ENCODE assay signal across 9 cellular contexts in genomic region chr7:89623018-89623672, GRCh38.
DNase-seq lines count a peak whose midpoint lies in the region; ATAC-seq and TF ChIP-seq lines count a peak whose summit lies in the region.
"Had no signal": no experiment of that assay in that cellular context is flagged by ENCODE, and none has a peak within 500 bp of the region (broad histone marks: within the 10 kb centered on the region; RNA-seq: fewer than 3 reads in every experiment).

No MANE protein-coding gene starts in this region.

- H3K4me3 ChIP-seq in NB4 (ENCODE audit: low read depth, low read length): no peak overlapping the region

- peaks cover 18 to 31% (median 26%) of the 10 kb centered on the region in 3 donors for H3K4me1 Mint-ChIP-seq in T-cell

- H3K36me3 Mint-ChIP-seq in T-cell: no peaks in the 10 kb centered on the region
- H3K36me3 Mint-ChIP-seq: natural killer cell treated with Interleukin-12 subunit alpha and Interleukin-12 subunit beta and Interleukin-15 and Interleukin-18, amount 100 ng/mL, for 72 hours had no signal

- ATAC-seq in HG02798 (IDR thresholded peaks at IDR 0.05; ENCODE audit: poor library complexity, unreplicated experiment) (peak; percentile 94), T-cell (replicated peaks in 1 of 4) (peak; percentile 42 to 75 (median 71))

- TF ChIP-seq CTCF in GM13977 (IDR thresholded peaks at IDR 0.05; ENCODE audit: extremely low read depth, insufficient read depth, missing control alignments): peak; percentile 85
- TF ChIP-seq CTCF in NB4 (IDR thresholded peaks at IDR 0.05; ENCODE audit: low read depth, low read length): peak; percentile 84

- POLR2A ChIA-PET in T-cell (lab: Charles Lee): no interaction called here

- DNase-seq in AML-193 (lab: John Stamatoyannopoulos, UW) (peak; percentile 19 to 30), GM13977 (ENCODE audit: low spot score) (peak; percentile 23), NB4 (ENCODE audit: low read depth) (peak; percentile 61), T-cell (peak in 7 of 34 experiments; percentile 1 to 22 (median 7)), glomerular endothelial cell (ENCODE audit: extremely low read depth, low read depth, low spot score) (peak; percentile 0), retina (peak; percentile 62), ureter (ENCODE audit: low spot score) (no peak)

- peak overlapping the region in 1 of 3 donors; percentile 38 for H3K4me3 Mint-ChIP-seq in T-cell
- H3K4me3 Mint-ChIP-seq: natural killer cell treated with Interleukin-12 subunit alpha and Interleukin-12 subunit beta and Interleukin-15 and Interleukin-18, amount 100 ng/mL, for 72 hours had no signal

- no peak for TF ChIP-seq POLR2A in NB4 (IDR thresholded peaks at IDR 0.05; ENCODE audit: extremely low read depth, insufficient read length)

- H3K27ac Mint-ChIP-seq in T-cell: no peak overlapping the region
- H3K27ac Mint-ChIP-seq: natural killer cell treated with Interleukin-12 subunit alpha and Interleukin-12 subunit beta and Interleukin-15 and Interleukin-18, amount 100 ng/mL, for 72 hours had no signal

- peaks cover 0 to 1% of the 10 kb centered on the region in 2 donors for H3K27me3 Mint-ChIP-seq in T-cell
- H3K27me3 Mint-ChIP-seq: natural killer cell treated with Interleukin-12 subunit alpha and Interleukin-12 subunit beta and Interleukin-15 and Interleukin-18, amount 100 ng/mL, for 72 hours had no signal

- peaks cover 0 to 5% (median 0%) of the 10 kb centered on the region in 3 donors for H3K9me3 Mint-ChIP-seq in T-cell

- CTCF ChIA-PET in T-cell (lab: Charles Lee): interaction anchor here (0.5 to 1.9 kb wide), 21 partner anchors 9 to 1273 kb away, joined by 3 to 16 read pairs (median 4); no protein-coding TSS in a partner anchor

- in situ Hi-C loops in GM13977 (cut with MboI; ENCODE audit: low pct_unique_long_range_greater_than_20kb, low sequenced_read_pairs, unreplicated experiment): no loop called here
